In the genomic region with DNA sequence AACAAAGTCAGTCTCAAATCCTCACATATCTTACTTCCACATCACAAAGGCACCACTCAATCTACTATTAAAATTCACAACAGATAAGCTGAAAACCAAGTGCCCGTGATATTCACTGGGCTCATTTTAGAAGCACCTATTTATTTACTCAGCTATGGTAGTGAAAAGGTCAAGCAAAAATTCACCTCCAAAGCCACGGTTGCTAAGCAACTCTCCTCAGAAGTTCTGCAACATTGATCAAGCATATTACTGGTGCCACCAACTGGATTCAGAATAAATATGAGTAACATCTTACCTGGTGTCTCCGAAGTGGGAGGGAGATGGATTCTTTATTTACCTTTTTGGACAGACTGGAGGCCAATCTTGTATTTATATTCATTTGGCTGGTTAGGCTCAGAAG, we compare ENCODE assay signal across 16 cellular contexts.
DNase-seq lines count a peak whose midpoint lies in the region; ATAC-seq and TF ChIP-seq lines count a peak whose summit lies in the region.
"Had no signal": no experiment of that assay in that cellular context is flagged by ENCODE, and none has a peak within 500 bp of the region (broad histone marks: within the 10 kb centered on the region; RNA-seq: fewer than 3 reads in every experiment).

No MANE protein-coding gene starts in this region.

- ATAC-seq in GM18861 (IDR thresholded peaks at IDR 0.05; ENCODE audit: unreplicated experiment) (peak; percentile 89), HG03469 (IDR thresholded peaks at IDR 0.05; ENCODE audit: unreplicated experiment) (peak; percentile 91)
- ATAC-seq: effector memory CD8-positive, alpha-beta T cell had no signal

- no peak overlapping the region for H3K27ac ChIP-seq in 22Rv1
- H3K27ac ChIP-seq: brain microvascular endothelial cell, GM23248, left ventricle myocardium inferior, neural progenitor cell, spleen had no signal

- peak; percentile 90 for DNase-seq in NCI-H526 treated with DMSO at 0.1 percent for 48 hours (lab: John Stamatoyannopoulos, UW)
- no peak for DNase-seq in stimulated activated CD4-positive, alpha-beta T cell treated with anti-CD3 and anti-CD28 coated beads, Interleukin-4, amount 100 ng/mL, for 1 hour
- DNase-seq in germinal center (ENCODE audit: low spot score) = no peak
- no peak for DNase-seq in SKM-1 treated with dmso at 0.1 percent for 144 hours (lab: John Stamatoyannopoulos, UW; ENCODE audit: unreplicated experiment)
- DNase-seq in NCI-H524 (lab: John Stamatoyannopoulos, UW) = no peak
- DNase-seq: activated CD4-positive, alpha-beta T cell treated with anti-CD3 and anti-CD28 coated beads, Interleukin-2, amount 10 ng/mL, durations not matched to agents 7 days and 5 days; activated effector memory CD4-positive, alpha-beta T cell treated with Interleukin-2 at 50 U/mL for 16 hours; brain microvascular endothelial cell; effector memory CD8-positive, alpha-beta T cell; GM23248; left ventricle myocardium inferior; spleen had no signal

- 0 out of 2 replicates have a peak, but pooled peaks have one; percentile 16 for TF ChIP-seq CTCF in 22Rv1 (IDR thresholded peaks at IDR 0.05)
